In genomic region chr19:4038661-4039096, GRCh38 we compare ENCODE assay signal across 20 cellular contexts.
"Had no signal": no experiment of that assay in that cellular context is flagged by ENCODE, and none has a peak within 500 bp of the region (broad histone marks: within the 10 kb centered on the region; RNA-seq: fewer than 3 reads in every experiment).

No MANE protein-coding gene starts in this region.

- H3K4me3 ChIP-seq: esophagus squamous epithelium, heart left ventricle, left lung, sigmoid colon, SJCRH30, tibial artery had no signal

- ATAC-seq: activated CD4-positive, alpha-beta T cell treated with anti-CD3 and anti-CD28 coated beads for 36 hours; activated CD8-positive, alpha-beta T cell treated with anti-CD3 and anti-CD28 coated beads for 36 hours; heart left ventricle; left lung; stimulated activated naive CD8-positive, alpha-beta T cell treated with anti-CD3 and anti-CD28 coated beads, Interleukin-15, amount 100 ng/mL, for 72 hours; T-cell had no signal

- H3K27ac ChIP-seq: brain microvascular endothelial cell, heart left ventricle, SJCRH30, tibial artery, WERI-Rb-1 had no signal

- H3K4me1 ChIP-seq: SJCRH30 had no signal

- DNase-seq: activated CD4-positive, alpha-beta T cell treated with anti-CD3 and anti-CD28 coated beads for 36 hours; activated CD8-positive, alpha-beta memory T cell treated with anti-CD3 and anti-CD28 coated beads, Interleukin-2, amount 50 U/mL, for 4 hours; activated naive CD4-positive, alpha-beta T cell treated with Interleukin-2 at 50 U/mL for 16 hours; brain microvascular endothelial cell; dermis blood vessel endothelial cell; esophagus squamous epithelium; heart left ventricle; mesenchymal stem cell; sigmoid colon; SJCRH30; stimulated activated CD4-positive, alpha-beta T cell treated with anti-CD3 and anti-CD28 coated beads, Interleukin-2, amount 100 ng/mL, for 48 hours; stimulated activated CD8-positive, alpha-beta memory T cell treated with anti-CD3 and anti-CD28 coated beads, Interleukin-4, amount 100 ng/mL, for 48 hours; stimulated activated naive CD8-positive, alpha-beta T cell treated with anti-CD3 and anti-CD28 coated beads, Interleukin-15, amount 100 ng/mL, for 72 hours; T-cell; T1000; tibial artery; WERI-Rb-1 had no signal

- H3K27me3 ChIP-seq: brain microvascular endothelial cell, esophagus squamous epithelium, heart left ventricle, left lung, sigmoid colon, SJCRH30, tibial artery had no signal

- H3K4me3 Mint-ChIP-seq: activated CD4-positive, alpha-beta T cell treated with anti-CD3 and anti-CD28 coated beads for 36 hours; activated CD8-positive, alpha-beta T cell treated with anti-CD3 and anti-CD28 coated beads for 36 hours; activated T-helper 1 cell treated with anti-CD3 and anti-CD28 coated beads, Interleukin-12 subunit alpha, Interleukin-12 subunit beta, Interleukin-2, Interleukin-4 antibody, amounts not matched to agents 30 ng/mL and 10 ng/mL and 1 ng/mL, durations not matched to agents 14 hours and 24 hours and 36 hours; stimulated activated naive CD8-positive, alpha-beta T cell treated with anti-CD3 and anti-CD28 coated beads, Interleukin-15, amount 100 ng/mL, for 72 hours; T-cell had no signal

- H3K9me3 Mint-ChIP-seq: activated CD8-positive, alpha-beta T cell treated with anti-CD3 and anti-CD28 coated beads for 36 hours; activated T-helper 1 cell treated with anti-CD3 and anti-CD28 coated beads, Interleukin-12 subunit alpha, Interleukin-12 subunit beta, Interleukin-2, Interleukin-4 antibody, amounts not matched to agents 30 ng/mL and 10 ng/mL and 1 ng/mL, durations not matched to agents 14 hours and 24 hours and 36 hours; stimulated activated naive CD8-positive, alpha-beta T cell treated with anti-CD3 and anti-CD28 coated beads, Interleukin-15, amount 100 ng/mL, for 72 hours; T-cell had no signal

- H3K4me1 Mint-ChIP-seq: activated CD4-positive, alpha-beta T cell treated with anti-CD3 and anti-CD28 coated beads for 36 hours; stimulated activated naive CD8-positive, alpha-beta T cell treated with anti-CD3 and anti-CD28 coated beads, Interleukin-15, amount 100 ng/mL, for 72 hours; T-cell had no signal

- H3K36me3 Mint-ChIP-seq: T-cell had no signal

- H3K9me3 ChIP-seq: esophagus squamous epithelium, heart left ventricle, left lung, sigmoid colon, SJCRH30, tibial artery had no signal

- H3K27me3 Mint-ChIP-seq: activated CD4-positive, alpha-beta T cell treated with anti-CD3 and anti-CD28 coated beads for 36 hours; activated CD8-positive, alpha-beta T cell treated with anti-CD3 and anti-CD28 coated beads for 36 hours; stimulated activated naive CD8-positive, alpha-beta T cell treated with anti-CD3 and anti-CD28 coated beads, Interleukin-15, amount 100 ng/mL, for 72 hours; T-cell had no signal

- H3K27ac Mint-ChIP-seq: activated CD4-positive, alpha-beta T cell treated with anti-CD3 and anti-CD28 coated beads for 36 hours; activated CD8-positive, alpha-beta T cell treated with anti-CD3 and anti-CD28 coated beads for 36 hours; activated T-helper 1 cell treated with anti-CD3 and anti-CD28 coated beads, Interleukin-12 subunit alpha, Interleukin-12 subunit beta, Interleukin-2, Interleukin-4 antibody, amounts not matched to agents 30 ng/mL and 10 ng/mL and 1 ng/mL, durations not matched to agents 14 hours and 24 hours and 36 hours; T-cell had no signal
